12 cellular contexts compared by ENCODE assay signal in the genomic region with DNA sequence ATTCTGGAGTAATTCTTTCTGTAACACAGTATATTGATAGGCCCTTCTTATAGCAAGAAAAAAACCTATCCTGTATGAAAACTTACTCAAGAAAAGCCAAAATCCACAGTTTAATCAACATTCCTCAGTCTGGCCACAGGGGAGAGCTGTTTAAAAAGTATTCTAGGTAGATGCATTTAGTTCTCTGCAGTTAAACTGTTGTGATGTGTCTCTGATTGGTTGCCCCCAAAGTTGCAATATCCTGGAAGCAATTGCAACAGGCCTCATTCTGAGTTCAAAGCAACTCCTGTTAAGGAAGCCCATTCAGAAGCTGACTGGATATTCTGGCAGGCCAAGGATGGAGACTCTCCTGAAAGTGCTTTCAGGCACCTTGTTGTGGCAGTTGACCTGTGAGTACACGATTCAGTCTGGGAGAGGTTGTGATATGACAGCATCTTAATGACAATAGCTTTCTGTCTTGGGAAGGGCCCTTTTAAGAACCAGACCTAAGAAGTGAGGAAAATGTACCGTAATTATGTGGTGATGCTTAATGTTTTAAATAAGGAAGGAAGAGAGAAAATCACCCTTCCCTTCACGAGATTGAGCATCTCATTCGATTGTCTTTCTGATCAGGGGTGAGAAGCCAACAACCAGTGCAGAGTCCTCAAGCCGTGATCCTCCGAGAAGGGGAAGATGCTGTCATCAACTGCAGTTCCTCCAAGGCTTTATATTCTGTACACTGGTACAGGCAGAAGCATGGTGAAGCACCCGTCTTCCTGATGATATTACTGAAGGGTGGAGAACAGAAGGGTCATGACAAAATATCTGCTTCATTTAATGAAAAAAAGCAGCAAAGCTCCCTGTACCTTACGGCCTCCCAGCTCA.
DNase-seq lines count a peak whose midpoint lies in the region; ATAC-seq, FAIRE-seq and TF ChIP-seq lines count a peak whose summit lies in the region.
"Had no signal": no experiment of that assay in that cellular context is flagged by ENCODE, and none has a peak within 500 bp of the region (broad histone marks: within the 10 kb centered on the region; RNA-seq: fewer than 3 reads in every experiment).

No MANE protein-coding gene starts in this region.

- no peak overlapping the region for H3K27ac ChIP-seq in foreskin keratinocyte

- H3K27me3 ChIP-seq in foreskin keratinocyte, result no peaks in the 10 kb centered on the region

- peaks cover 50% of the 10 kb centered on the region for H3K4me1 Mint-ChIP-seq in WTC11
- H3K4me1 Mint-ChIP-seq: immature natural killer cell had no signal

- TF ChIP-seq CTCF in WTC11 (IDR thresholded peaks at IDR 0.05) (no peak), foreskin keratinocyte (conservative IDR thresholded peaks at IDR 0.05) (peak; percentile 42)

- no peak overlapping the region for H3K4me3 Mint-ChIP-seq in WTC11
- H3K4me3 Mint-ChIP-seq: immature natural killer cell had no signal

- in situ Hi-C loops in ACHN (cut with HindIII; ENCODE audit: low pct_ligation_motif_present, low pct_unique_long_range_greater_than_20kb, low sequenced_read_pairs), result no loop called here

- H3K27ac Mint-ChIP-seq in WTC11, result peak overlapping the region; percentile 6; the same call in 1 of the 2 replicates
- H3K27ac Mint-ChIP-seq: immature natural killer cell had no signal

- POLR2A ChIA-PET in WTC11 (lab: Charles Lee), result no interaction called here

- no peaks in the 10 kb centered on the region for H3K9me3 Mint-ChIP-seq in WTC11
- H3K9me3 Mint-ChIP-seq: immature natural killer cell had no signal

- no peaks in the 10 kb centered on the region for H3K27me3 Mint-ChIP-seq in WTC11 (ENCODE audit: low read depth)

- TF ChIP-seq POLR2A in H54 (IDR thresholded peaks at IDR 0.05; ENCODE audit: low read depth, low read length) (no peak), erythroblast (IDR thresholded peaks at IDR 0.05; ENCODE audit: low read length) (no peak)

- peak; percentile 15 for DNase-seq in ACHN
- no peak for DNase-seq in GM18507 (ENCODE audit: extremely low spot score, insufficient read length, low read depth)
- DNase-seq in WTC11 (ENCODE audit: low spot score), result no peak
- no peak for DNase-seq in foreskin keratinocyte
- no peak for DNase-seq in H54 (ENCODE audit: insufficient read length, low spot score)
- no peak for DNase-seq in erythroblast (lab: John Stamatoyannopoulos, UW)
- no peak for DNase-seq in NCI-H2081 treated with DMSO at 0.1 percent for 48 hours (lab: John Stamatoyannopoulos, UW)
- DNase-seq: activated CD8-positive, alpha-beta memory T cell treated with anti-CD3 and anti-CD28 coated beads for 24 hours; immature natural killer cell; NCI-H146 had no signal

- H3K36me3 Mint-ChIP-seq in WTC11, result no peaks in the 10 kb centered on the region
- H3K36me3 Mint-ChIP-seq: immature natural killer cell had no signal

- FAIRE-seq in GM18507 (lab: Jason Lieb, UNC) (peak; percentile 45), H54 (lab: Jason Lieb, UNC) (no peak)
- FAIRE-seq: bronchial epithelial cell had no signal

- peak; percentile 74 for ATAC-seq in WTC11
- ATAC-seq in foreskin keratinocyte, result no peak
- ATAC-seq in GM18517 (IDR thresholded peaks at IDR 0.05; ENCODE audit: unreplicated experiment), result no peak

- CTCF ChIA-PET in WTC11 (lab: Charles Lee), result interaction anchor here (1.0 to 2.2 kb wide), 5 partner anchors 12 to 53 kb away, joined by 3 to 13 read pairs (median 4); no protein-coding TSS in a partner anchor

- H3K4me1 ChIP-seq in foreskin keratinocyte, result no peaks in the 10 kb centered on the region

TF ChIP-seq in WTC11, 78 proteins besides CTCF, POLR2A, EP300 and RAD21:
- TF ChIP-seq, protein P1, sequence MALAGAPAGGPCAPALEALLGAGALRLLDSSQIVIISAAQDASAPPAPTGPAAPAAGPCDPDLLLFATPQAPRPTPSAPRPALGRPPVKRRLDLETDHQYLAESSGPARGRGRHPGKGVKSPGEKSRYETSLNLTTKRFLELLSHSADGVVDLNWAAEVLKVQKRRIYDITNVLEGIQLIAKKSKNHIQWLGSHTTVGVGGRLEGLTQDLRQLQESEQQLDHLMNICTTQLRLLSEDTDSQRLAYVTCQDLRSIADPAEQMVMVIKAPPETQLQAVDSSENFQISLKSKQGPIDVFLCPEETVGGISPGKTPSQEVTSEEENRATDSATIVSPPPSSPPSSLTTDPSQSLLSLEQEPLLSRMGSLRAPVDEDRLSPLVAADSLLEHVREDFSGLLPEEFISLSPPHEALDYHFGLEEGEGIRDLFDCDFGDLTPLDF (CRISPR knock-in tag; IDR thresholded peaks at IDR 0.05), result no peak
- TF ChIP-seq, protein P2, sequence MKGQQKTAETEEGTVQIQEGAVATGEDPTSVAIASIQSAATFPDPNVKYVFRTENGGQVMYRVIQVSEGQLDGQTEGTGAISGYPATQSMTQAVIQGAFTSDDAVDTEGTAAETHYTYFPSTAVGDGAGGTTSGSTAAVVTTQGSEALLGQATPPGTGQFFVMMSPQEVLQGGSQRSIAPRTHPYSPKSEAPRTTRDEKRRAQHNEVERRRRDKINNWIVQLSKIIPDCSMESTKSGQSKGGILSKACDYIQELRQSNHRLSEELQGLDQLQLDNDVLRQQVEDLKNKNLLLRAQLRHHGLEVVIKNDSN (CRISPR knock-in tag; IDR thresholded peaks at IDR 0.05), result no peak
- no peak for TF ChIP-seq ZNF416 (CRISPR knock-in tag; IDR thresholded peaks at IDR 0.05)
- TF ChIP-seq, protein P3, sequence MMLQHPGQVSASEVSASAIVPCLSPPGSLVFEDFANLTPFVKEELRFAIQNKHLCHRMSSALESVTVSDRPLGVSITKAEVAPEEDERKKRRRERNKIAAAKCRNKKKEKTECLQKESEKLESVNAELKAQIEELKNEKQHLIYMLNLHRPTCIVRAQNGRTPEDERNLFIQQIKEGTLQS (CRISPR knock-in tag; conservative IDR thresholded peaks at IDR 0.05), result no peak
- TF ChIP-seq, protein P4, sequence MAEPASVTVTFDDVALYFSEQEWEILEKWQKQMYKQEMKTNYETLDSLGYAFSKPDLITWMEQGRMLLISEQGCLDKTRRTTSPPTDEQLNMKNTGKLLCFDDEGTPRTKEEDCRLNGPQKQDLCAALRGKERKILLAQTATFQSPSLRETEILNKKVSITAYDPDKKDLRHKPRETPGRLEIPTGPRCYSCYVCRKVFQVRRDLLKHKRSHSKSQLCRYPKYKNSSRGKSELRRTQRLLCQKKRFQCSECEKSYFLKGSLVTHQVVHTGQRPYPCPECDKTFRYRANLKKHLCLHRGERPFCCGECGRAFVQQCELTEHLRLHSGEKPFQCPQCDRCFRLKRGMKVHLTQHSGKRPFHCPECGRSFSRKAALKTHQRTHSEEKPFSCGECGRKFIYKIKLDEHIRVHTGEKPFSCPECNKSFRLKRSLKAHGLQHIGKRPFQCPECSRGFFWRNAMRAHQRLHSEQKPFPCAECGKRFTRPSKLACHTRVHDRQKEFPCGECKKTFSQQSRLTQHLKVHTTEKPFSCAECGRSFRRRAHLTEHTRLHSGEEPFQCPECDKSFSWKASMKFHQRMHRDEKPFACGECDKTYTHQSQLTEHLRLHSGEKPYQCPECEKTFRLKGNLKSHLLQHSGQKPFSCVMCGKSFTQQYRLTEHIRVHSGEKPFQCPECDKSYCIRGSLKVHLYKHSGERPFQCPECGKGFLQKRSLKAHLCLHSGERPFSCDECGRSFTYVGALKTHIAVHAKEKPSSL (CRISPR knock-in tag; conservative IDR thresholded peaks at IDR 0.05), result no peak
